38 cellular contexts compared by ENCODE assay signal in the genomic region with DNA sequence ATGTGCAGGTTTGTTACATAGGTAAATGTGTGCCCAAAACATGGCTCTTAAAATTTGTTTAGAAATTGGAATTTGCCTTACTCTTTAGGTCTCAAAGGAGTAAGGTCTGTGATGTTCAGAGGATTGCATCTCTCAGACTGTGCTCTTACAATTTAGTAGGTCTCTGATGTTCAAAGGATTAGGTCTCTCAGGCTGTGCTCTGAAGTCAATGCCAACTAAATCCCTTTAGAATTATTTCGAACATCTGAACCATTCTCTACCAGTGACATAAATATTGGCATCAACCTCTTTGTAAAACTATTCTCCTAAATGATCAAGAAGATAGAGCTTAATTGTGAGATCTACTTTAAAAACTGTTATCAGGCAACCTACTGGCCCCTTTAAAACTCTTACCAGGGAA. TPM values are rescaled to one million over a fixed set of nuclear protein-coding genes. Genes with fewer than 3 reads are reported as not detected.
"Had no signal": no experiment of that assay in that cellular context is flagged by ENCODE, and none has a peak within 500 bp of the region (broad histone marks: within the 10 kb centered on the region; RNA-seq: fewer than 3 reads in every experiment).

TSS of gene OR5K1 (plus strand) at position 301 of the 400 bp plus-strand sequence. CDS start 6,376 bp downstream, outside the sequence.

- DNase-seq: activated effector memory CD4-positive, alpha-beta T cell treated with anti-CD3 and anti-CD28 coated beads, Interleukin-2, amount 50 U/mL, for 16 hours; activated effector memory CD4-positive, alpha-beta T cell treated with Interleukin-2 at 50 U/mL for 16 hours; activated gamma-delta T cell; activated gamma-delta T cell treated with Interleukin-2 at 50 U/mL for 16 hours; activated naive CD4-positive, alpha-beta T cell; activated naive CD4-positive, alpha-beta T cell treated with anti-CD3 and anti-CD28 coated beads for 36 hours; activated naive CD4-positive, alpha-beta T cell treated with anti-CD3 and anti-CD28 coated beads, Interleukin-2, amount 10 ng/mL, durations not matched to agents 7 days and 5 days; activated naive CD4-positive, alpha-beta T cell treated with anti-CD3 and anti-CD28 coated beads, Interleukin-2, amount 50 U/mL, for 16 hours; activated naive CD4-positive, alpha-beta T cell treated with Interleukin-2 at 50 U/mL for 16 hours; activated naive CD8-positive, alpha-beta T cell treated with anti-CD3 and anti-CD28 coated beads for 36 hours; activated naive CD8-positive, alpha-beta T cell treated with anti-CD3 and anti-CD28 coated beads, Interleukin-2, amount 10 ng/mL, durations not matched to agents 7 days and 5 days; activated naive CD8-positive, alpha-beta T cell treated with anti-CD3 and anti-CD28 coated beads, Interleukin-2, amount 50 U/mL, for 24 hours; activated T-cell treated with anti-CD3 and anti-CD28 coated beads, Interleukin-2, amount 50 U/mL, for 4 hours; activated T-cell treated with anti-CD3 and anti-CD28 coated beads, Interleukin-2, amount 50 U/mL, for 48 hours; activated T-cell treated with anti-CD3 and anti-CD28 coated beads, Interleukin-2, amount 50 U/mL, for 72 hours; adrenal gland; amniotic stem cell; amygdala; anterior cingulate cortex; aorta; body of pancreas; brain microvascular endothelial cell; caudate nucleus; central memory CD4-positive, alpha-beta T cell; cerebellar nuclear complex had no signal

- H3K27ac ChIP-seq: adrenal gland, ascending aorta, body of pancreas, brain microvascular endothelial cell, breast epithelium, cardiac muscle cell had no signal

- H3K27me3 ChIP-seq: adrenal gland, ascending aorta, body of pancreas, brain microvascular endothelial cell, breast epithelium, cardiac muscle cell had no signal

- H3K4me3 ChIP-seq: adrenal gland, ascending aorta, body of pancreas, breast epithelium, cardiac muscle cell had no signal

- H3K9me3 ChIP-seq: adrenal gland, body of pancreas had no signal

- H3K4me1 ChIP-seq: adrenal gland, ascending aorta, body of pancreas, breast epithelium had no signal

- ATAC-seq: activated naive CD4-positive, alpha-beta T cell treated with anti-CD3 and anti-CD28 coated beads, Interleukin-2, amount 50 U/mL, for 72 hours; activated naive CD8-positive, alpha-beta T cell treated with anti-CD3 and anti-CD28 coated beads, Interleukin-2, amount 50 U/mL, for 24 hours; activated T-cell treated with anti-CD3 and anti-CD28 coated beads, Interleukin-2, amount 50 U/mL, for 4 hours; activated T-cell treated with anti-CD3 and anti-CD28 coated beads, Interleukin-2, amount 50 U/mL, for 72 hours; activated T-helper 17 cell treated with anti-CD3 and anti-CD28 coated beads, Interleukin-2, amount 50 U/mL, for 72 hours; body of pancreas had no signal

- H3K36me3 ChIP-seq: adrenal gland, ascending aorta, brain microvascular endothelial cell, breast epithelium, cardiac muscle cell had no signal

RNA-seq across cellular contexts. Expression of gene OR5K1, which starts in this region (rescaled TPM):
- total RNA-seq: activated naive CD4-positive, alpha-beta T cell treated with anti-CD3 and anti-CD28 coated beads for 36 hours; activated naive CD4-positive, alpha-beta T cell treated with anti-CD3 and anti-CD28 coated beads, Interleukin-2, amount 50 U/mL, for 72 hours; activated naive CD8-positive, alpha-beta T cell treated with anti-CD3 and anti-CD28 coated beads for 36 hours; activated naive CD8-positive, alpha-beta T cell treated with anti-CD3 and anti-CD28 coated beads, Interleukin-2, amount 10 ng/mL, durations not matched to agents 7 days and 5 days; activated T-cell treated with anti-CD3 and anti-CD28 coated beads, Interleukin-2, amount 50 U/mL, for 4 hours; activated T-cell treated with anti-CD3 and anti-CD28 coated beads, Interleukin-2, amount 50 U/mL, for 72 hours; activated T-helper 1 cell treated with anti-CD3 and anti-CD28 coated beads, Interleukin-12 subunit alpha, Interleukin-12 subunit beta, Interleukin-2, Interleukin-4 antibody, amounts not matched to agents 30 ng/mL and 10 ng/mL and 1 ng/mL, durations not matched to agents 14 hours and 24 hours and 36 hours; activated T-helper 2 cell treated with anti-CD3 and anti-CD28 coated beads, Interferon-gamma antibody, Interleukin-2, Interleukin-4, amounts not matched to agents 10 μg/mL and 5 μg/mL and 100 μg/mL, durations not matched to agents 14 hours and 24 hours and 36 hours; adrenal gland; aorta; astrocyte; body of pancreas; breast epithelium; bronchial epithelial cell; cardiac muscle cell; cardiac septum; cerebellum; chondrocyte had no signal
- polyA plus RNA-seq: adipose tissue, adrenal gland, aorta, cardiac muscle cell had no signal
